Comparison of ENCODE assay signal across 25 cellular contexts in the genomic region with DNA sequence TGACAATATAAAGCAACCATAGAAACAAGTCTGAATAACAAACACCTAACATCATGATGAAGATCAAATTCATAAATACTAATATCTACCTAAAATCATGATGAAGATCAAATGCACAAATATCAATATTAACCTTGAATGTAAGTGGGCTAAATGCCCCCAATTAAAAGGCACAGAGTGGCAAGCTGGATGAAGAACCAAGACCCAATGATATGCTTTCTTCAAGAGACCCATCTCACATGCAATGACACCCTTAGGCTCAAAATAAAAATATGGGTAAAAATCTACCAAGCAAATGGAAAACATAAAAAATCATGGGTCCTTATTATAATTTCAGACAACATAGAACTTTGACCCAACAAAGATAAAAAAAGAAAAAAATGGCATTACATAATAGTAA.
"Had no signal": no experiment of that assay in that cellular context is flagged by ENCODE, and none has a peak within 500 bp of the region (broad histone marks: within the 10 kb centered on the region; RNA-seq: fewer than 3 reads in every experiment).

No MANE protein-coding gene starts in this region.

- H3K4me3 ChIP-seq: coronary artery, dorsolateral prefrontal cortex, esophagus muscularis mucosa, esophagus squamous epithelium, gastrocnemius medialis, gastroesophageal sphincter, heart left ventricle, heart right ventricle, hepatocyte had no signal

- H3K4me1 ChIP-seq: esophagus muscularis mucosa, esophagus squamous epithelium, foreskin keratinocyte, gastrocnemius medialis, gastroesophageal sphincter, heart left ventricle, heart right ventricle had no signal

- H2AFZ ChIP-seq: hepatocyte had no signal

- H3K4me2 ChIP-seq: hepatocyte had no signal

- ATAC-seq: effector memory CD8-positive, alpha-beta T cell; esophagus mucosa; foreskin keratinocyte; gastrocnemius medialis; gastroesophageal sphincter; heart left ventricle; heart right ventricle had no signal

- H3K27me3 ChIP-seq: dorsolateral prefrontal cortex, esophagus muscularis mucosa, esophagus squamous epithelium, foreskin keratinocyte, gastrocnemius medialis, gastroesophageal sphincter, heart left ventricle, heart right ventricle, hepatocyte had no signal

- DNase-seq: cortex of kidney; dermis blood vessel endothelial cell; dorsolateral prefrontal cortex; effector CD4-positive, alpha-beta T cell; effector CD8-positive, alpha-beta T cell; effector memory CD4-positive, alpha-beta T cell; effector memory CD8-positive, alpha-beta T cell; endodermal cell; erythroblast; esophagus squamous epithelium; foreskin fibroblast; foreskin keratinocyte; foreskin melanocyte; gastrocnemius medialis; glutamatergic neuron; head of caudate nucleus; heart left ventricle; heart right ventricle; hippocampal formation had no signal

- H3K36me3 ChIP-seq: esophagus muscularis mucosa, esophagus squamous epithelium, gastrocnemius medialis, gastroesophageal sphincter, heart left ventricle, heart right ventricle had no signal

- H3K79me2 ChIP-seq: hepatocyte had no signal

- H3K27ac ChIP-seq: coronary artery, dorsolateral prefrontal cortex, epithelial cell of prostate, esophagus muscularis mucosa, esophagus squamous epithelium, foreskin keratinocyte, gastrocnemius medialis, gastroesophageal sphincter, heart left ventricle, heart right ventricle, hepatocyte had no signal
